ENCODE assay signal across 8 cellular contexts in genomic region chr18:49812321-49813070, GRCh38. TPM values are rescaled to one million over a fixed set of nuclear protein-coding genes. Genes with fewer than 3 reads are reported as not detected.
A peak's percentile ranks its signal among the peaks of the same experiment; 100 is the strongest.
DNase-seq lines count a peak whose midpoint lies in the region; ATAC-seq, FAIRE-seq and TF ChIP-seq lines count a peak whose summit lies in the region.

No MANE protein-coding gene starts in this region.

- TF ChIP-seq CTCF in A549 (IDR thresholded peaks at IDR 0.05) (no peak), spleen (IDR thresholded peaks at IDR 0.05 in 8 of 11, conservative IDR thresholded peaks at IDR 0.05 in 3 of 11) (no peak)
- TF ChIP-seq CTCF in activated CD8-positive, alpha-beta T cell treated with anti-CD3 and anti-CD28 coated beads for 36 hours (IDR thresholded peaks at IDR 0.05) = no peak

- TF ChIP-seq EP300 in A549 (IDR thresholded peaks at IDR 0.05) = no peak

- TF ChIP-seq POLR2A in A549 (IDR thresholded peaks at IDR 0.05; ENCODE audit: low read length) = no peak
- no peak for TF ChIP-seq POLR2A in spleen (IDR thresholded peaks at IDR 0.05)

- H3K27me3 Mint-ChIP-seq in activated CD8-positive, alpha-beta T cell treated with anti-CD3 and anti-CD28 coated beads for 36 hours = no peaks in the 10 kb centered on the region

- H3K4me2 ChIP-seq in A549 = peak overlapping the region; percentile 88

- 52% methylated on average over 13 of the region's 14 CpGs for WGBS in A549 (ENCODE audit: missing lambda C conversion rate)
- WGBS in iPS DF 6.9 (ENCODE audit: insufficient coverage, insufficient read length) = 100% methylated on average over 3 of the region's 14 CpGs
- 54 to 60% (median 56%) methylated on average over 13 to 14 of the region's 14 CpGs for WGBS in spleen, 5 donors

- peak overlapping the region; percentile 97 for H3K4me3 Mint-ChIP-seq in activated CD8-positive, alpha-beta T cell treated with anti-CD3 and anti-CD28 coated beads for 36 hours

- intact Hi-C loops in activated CD8-positive, alpha-beta T cell treated with anti-CD3 and anti-CD28 coated beads for 36 hours (cut with micrococcal nuclease) = no loop called here
- intact Hi-C loops in spleen (cut with DNase I; ENCODE audit: low total_unique reads) = no loop called here

- no peak for TF ChIP-seq RAD21 in A549 (conservative IDR thresholded peaks at IDR 0.05 in 1 of 2, IDR thresholded peaks at IDR 0.05 in 1 of 2)

- H3K36me3 ChIP-seq in H7 (replicated peaks; ENCODE audit: control insufficient read depth, insufficient read depth, low read length) (peaks cover 1% of the 10 kb centered on the region; the same call in 1 of the 2 replicates), iPS DF 6.9 (ENCODE audit: control insufficient read depth, insufficient read depth, low read length) (no peaks in the 10 kb centered on the region; the same call in 1 of the 2 replicates), spleen (peaks cover 0 to 11% (median 0%) of the 10 kb centered on the region in 6 donors)

- peak overlapping the region; percentile 100 for H3K27ac Mint-ChIP-seq in activated CD8-positive, alpha-beta T cell treated with anti-CD3 and anti-CD28 coated beads for 36 hours

- peaks cover 14% of the 10 kb centered on the region for H3K9me3 Mint-ChIP-seq in activated CD8-positive, alpha-beta T cell treated with anti-CD3 and anti-CD28 coated beads for 36 hours

- FAIRE-seq in A549 (lab: Jason Lieb, UNC) = no peak

- ATAC-seq in A549 (peak in 1 of 2 experiments; percentile 3; a peak in 3 of 6 replicates), GM18907 (IDR thresholded peaks at IDR 0.05; ENCODE audit: unreplicated experiment) (no peak), left lobe of liver (no peak), HG02642 (IDR thresholded peaks at IDR 0.05; ENCODE audit: poor library complexity, unreplicated experiment) (no peak)
- ATAC-seq in activated CD8-positive, alpha-beta T cell treated with anti-CD3 and anti-CD28 coated beads for 36 hours = no peak

- CTCF ChIA-PET in A549 (lab: Yijun Ruan, JAX) = interaction anchor here (3.1 kb wide), 1 partner anchor 47 kb away, joined by 14 read pairs; no protein-coding TSS in a partner anchor
- CTCF ChIA-PET in activated CD8-positive, alpha-beta T cell treated with anti-CD3 and anti-CD28 coated beads for 36 hours (lab: Charles Lee) = interaction anchor here (1.8 kb wide), 1 partner anchor 48 kb away, joined by 8 read pairs; no protein-coding TSS in a partner anchor

- H3K27ac ChIP-seq in A549 (peak overlapping the region; percentile 92 to 97), iPS DF 6.9 (ENCODE audit: low read length) (no peak overlapping the region), spleen (peak overlapping the region; percentile 95 to 99 (median 98))

- no peak for DNase-seq in A549 (ENCODE audit: low read depth in 1 of 2, low spot score in 1 of 2)
- DNase-seq in H7 = peak; percentile 18
- no peak for DNase-seq in activated CD8-positive, alpha-beta T cell treated with anti-CD3 and anti-CD28 coated beads for 36 hours
- no peak for DNase-seq in iPS DF 6.9 (ENCODE audit: low read depth, low spot score)
- DNase-seq in spleen = no peak
- no peak for DNase-seq in left lobe of liver (ENCODE audit: low spot score)

- peaks cover 32% of the 10 kb centered on the region for H3K36me3 Mint-ChIP-seq in activated CD8-positive, alpha-beta T cell treated with anti-CD3 and anti-CD28 coated beads for 36 hours (ENCODE audit: low read depth)

- peak overlapping the region; percentile 85 for H3K4me3 ChIP-seq in A549
- H3K4me3 ChIP-seq in H7 (ENCODE audit: insufficient read depth, low read depth, low read length) = peak overlapping the region; percentile 78
- peak overlapping the region; percentile 81; the same call in 1 of the 2 replicates for H3K4me3 ChIP-seq in iPS DF 6.9 (ENCODE audit: low read length)
- H3K4me3 ChIP-seq in spleen = peak overlapping the region; percentile 69 to 84 (median 72)

- H3K27me3 ChIP-seq in H7 (ENCODE audit: control insufficient read depth, insufficient read depth, low read length) (no peaks in the 10 kb centered on the region; the same call in 1 of the 2 replicates), iPS DF 6.9 (ENCODE audit: control insufficient read depth, insufficient read depth, low read length) (no peaks in the 10 kb centered on the region), spleen (replicated peaks in 1 of 7) (no peaks in the 10 kb centered on the region)

- peaks cover 14% of the 10 kb centered on the region for H3K4me1 ChIP-seq in A549
- H3K4me1 ChIP-seq in iPS DF 6.9 (ENCODE audit: control insufficient read depth, insufficient read depth, low read length) = no peaks in the 10 kb centered on the region; the same call in 1 of the 2 replicates
- H3K4me1 ChIP-seq in spleen = peaks cover 14 to 53% (median 28%) of the 10 kb centered on the region in 6 donors

- POLR2A ChIA-PET in A549 (lab: Yijun Ruan, JAX) = interaction anchor here (1.1 kb wide), 1 partner anchor 37 kb away, joined by 3 read pairs; no protein-coding TSS in a partner anchor
- POLR2A ChIA-PET in activated CD8-positive, alpha-beta T cell treated with anti-CD3 and anti-CD28 coated beads for 36 hours (lab: Charles Lee) = interaction anchor here (0.6 to 1.2 kb wide), 4 partner anchors 18 to 48 kb away, joined by 3 to 4 read pairs (median 4); no protein-coding TSS in a partner anchor

- H3K9me3 ChIP-seq in A549 (no peaks in the 10 kb centered on the region), iPS DF 6.9 (ENCODE audit: control insufficient read depth, insufficient read depth, low read length) (no peaks in the 10 kb centered on the region), spleen (peaks cover 0 to 32% (median 21%) of the 10 kb centered on the region in 8 donors)

- H3K4me1 Mint-ChIP-seq in activated CD8-positive, alpha-beta T cell treated with anti-CD3 and anti-CD28 coated beads for 36 hours (ENCODE audit: low read depth) = peaks cover 37% of the 10 kb centered on the region

TF ChIP-seq in A549, 52 proteins besides CTCF, POLR2A, EP300 and RAD21:
- TF ChIP-seq HOXB13 (CRISPR knock-in tag; IDR thresholded peaks at IDR 0.05; ENCODE audit: low read depth) (no peak), TFCP2L1 (CRISPR knock-in tag; IDR thresholded peaks at IDR 0.05) (no peak), SMC3 (IDR thresholded peaks at IDR 0.05) (no peak), NFE2L2 (conservative IDR thresholded peaks at IDR 0.05; ENCODE audit: low read length) (no peak)

RNA-seq across cellular contexts. Expression of gene ACAA2, which starts 0.8 kb away (rescaled TPM):
- 30.9 and 40.0 TPM in 2 replicates for polyA plus RNA-seq in A549 (2011; rRNA removed)
- 17.5 and 18.6 TPM in 2 replicates for polyA plus RNA-seq in A549 (2012; cell fraction: cytosol; rRNA removed)
- 7.7 and 16.5 TPM in 2 replicates for polyA plus RNA-seq in A549 (2012; cell fraction: nucleus; rRNA removed)
- polyA plus RNA-seq in A549 (2017; fragmentation: RNase III; extraction: RNeasy Plus Mini Kit Qiagen cat#74134 plus additional on column Dnase treatment) = 47.5 to 50.3 TPM (median 48.7 TPM) in 3 replicates
- polyA minus RNA-seq in A549 (2011; rRNA and poly(A)+ RNA removed) = 16.4 and 21.5 TPM in 2 replicates
- total RNA-seq in H7 (2014; rRNA removed; shearing (Covaris generic)) = 112 and 123 TPM in 2 replicates
- total RNA-seq in activated CD8-positive, alpha-beta T cell treated with anti-CD3 and anti-CD28 coated beads for 36 hours = 10 to 100 TPM; 83.3 to 84.6 TPM
- 10 to 100 TPM; 27.0 to 44.0 (median 34.7) TPM for total RNA-seq in spleen
- polyA plus RNA-seq in spleen = 10 to 100 TPM; 20.9 to 38.0 (median 29.2) TPM
- total RNA-seq in left lobe of liver = 572 TPM
